ENCODE assay signal across 2 cellular contexts in the genomic region with DNA sequence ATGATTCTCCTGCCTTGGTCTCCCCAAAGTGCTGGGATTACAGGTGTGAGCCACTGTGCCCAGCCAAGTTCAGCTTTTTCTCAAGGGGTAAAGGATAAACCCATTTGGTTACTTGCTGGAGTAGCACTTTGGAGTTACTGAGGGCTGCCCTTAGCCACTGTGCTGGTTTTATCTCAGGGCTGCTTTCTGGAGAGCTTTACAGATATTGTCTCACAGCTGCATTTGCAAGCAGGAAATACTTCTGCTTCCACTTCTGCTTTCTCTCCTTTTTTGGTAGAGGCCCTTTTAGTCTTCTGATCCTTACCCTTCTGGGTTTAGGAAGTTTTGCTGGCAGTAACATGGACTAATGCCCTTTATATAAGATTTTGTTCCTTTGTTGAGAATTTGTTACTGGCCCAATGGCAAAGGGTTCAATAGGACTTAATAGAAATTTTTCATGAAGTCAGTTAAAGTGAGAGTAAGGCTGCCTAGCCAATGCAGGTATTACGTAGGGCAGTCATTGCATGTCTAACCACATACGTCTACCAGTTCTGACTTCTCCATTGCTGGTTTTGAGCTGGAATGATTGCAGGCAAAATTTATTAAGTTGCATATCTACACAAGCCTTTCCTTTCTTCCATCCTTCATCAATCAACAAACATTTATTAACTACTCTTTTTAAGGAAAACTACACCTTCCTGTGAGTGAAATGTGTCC.
TF ChIP-seq lines count a peak whose summit lies in the region.

No MANE protein-coding gene starts in this region.

TF ChIP-seq in HepG2, 621 proteins besides CTCF, POLR2A, EP300 and RAD21:
- no peak for TF ChIP-seq ZBTB8A (CRISPR knock-in tag; IDR thresholded peaks at IDR 0.05; ENCODE audit: borderline replicate concordance, low read depth)
- TF ChIP-seq, protein P1, sequence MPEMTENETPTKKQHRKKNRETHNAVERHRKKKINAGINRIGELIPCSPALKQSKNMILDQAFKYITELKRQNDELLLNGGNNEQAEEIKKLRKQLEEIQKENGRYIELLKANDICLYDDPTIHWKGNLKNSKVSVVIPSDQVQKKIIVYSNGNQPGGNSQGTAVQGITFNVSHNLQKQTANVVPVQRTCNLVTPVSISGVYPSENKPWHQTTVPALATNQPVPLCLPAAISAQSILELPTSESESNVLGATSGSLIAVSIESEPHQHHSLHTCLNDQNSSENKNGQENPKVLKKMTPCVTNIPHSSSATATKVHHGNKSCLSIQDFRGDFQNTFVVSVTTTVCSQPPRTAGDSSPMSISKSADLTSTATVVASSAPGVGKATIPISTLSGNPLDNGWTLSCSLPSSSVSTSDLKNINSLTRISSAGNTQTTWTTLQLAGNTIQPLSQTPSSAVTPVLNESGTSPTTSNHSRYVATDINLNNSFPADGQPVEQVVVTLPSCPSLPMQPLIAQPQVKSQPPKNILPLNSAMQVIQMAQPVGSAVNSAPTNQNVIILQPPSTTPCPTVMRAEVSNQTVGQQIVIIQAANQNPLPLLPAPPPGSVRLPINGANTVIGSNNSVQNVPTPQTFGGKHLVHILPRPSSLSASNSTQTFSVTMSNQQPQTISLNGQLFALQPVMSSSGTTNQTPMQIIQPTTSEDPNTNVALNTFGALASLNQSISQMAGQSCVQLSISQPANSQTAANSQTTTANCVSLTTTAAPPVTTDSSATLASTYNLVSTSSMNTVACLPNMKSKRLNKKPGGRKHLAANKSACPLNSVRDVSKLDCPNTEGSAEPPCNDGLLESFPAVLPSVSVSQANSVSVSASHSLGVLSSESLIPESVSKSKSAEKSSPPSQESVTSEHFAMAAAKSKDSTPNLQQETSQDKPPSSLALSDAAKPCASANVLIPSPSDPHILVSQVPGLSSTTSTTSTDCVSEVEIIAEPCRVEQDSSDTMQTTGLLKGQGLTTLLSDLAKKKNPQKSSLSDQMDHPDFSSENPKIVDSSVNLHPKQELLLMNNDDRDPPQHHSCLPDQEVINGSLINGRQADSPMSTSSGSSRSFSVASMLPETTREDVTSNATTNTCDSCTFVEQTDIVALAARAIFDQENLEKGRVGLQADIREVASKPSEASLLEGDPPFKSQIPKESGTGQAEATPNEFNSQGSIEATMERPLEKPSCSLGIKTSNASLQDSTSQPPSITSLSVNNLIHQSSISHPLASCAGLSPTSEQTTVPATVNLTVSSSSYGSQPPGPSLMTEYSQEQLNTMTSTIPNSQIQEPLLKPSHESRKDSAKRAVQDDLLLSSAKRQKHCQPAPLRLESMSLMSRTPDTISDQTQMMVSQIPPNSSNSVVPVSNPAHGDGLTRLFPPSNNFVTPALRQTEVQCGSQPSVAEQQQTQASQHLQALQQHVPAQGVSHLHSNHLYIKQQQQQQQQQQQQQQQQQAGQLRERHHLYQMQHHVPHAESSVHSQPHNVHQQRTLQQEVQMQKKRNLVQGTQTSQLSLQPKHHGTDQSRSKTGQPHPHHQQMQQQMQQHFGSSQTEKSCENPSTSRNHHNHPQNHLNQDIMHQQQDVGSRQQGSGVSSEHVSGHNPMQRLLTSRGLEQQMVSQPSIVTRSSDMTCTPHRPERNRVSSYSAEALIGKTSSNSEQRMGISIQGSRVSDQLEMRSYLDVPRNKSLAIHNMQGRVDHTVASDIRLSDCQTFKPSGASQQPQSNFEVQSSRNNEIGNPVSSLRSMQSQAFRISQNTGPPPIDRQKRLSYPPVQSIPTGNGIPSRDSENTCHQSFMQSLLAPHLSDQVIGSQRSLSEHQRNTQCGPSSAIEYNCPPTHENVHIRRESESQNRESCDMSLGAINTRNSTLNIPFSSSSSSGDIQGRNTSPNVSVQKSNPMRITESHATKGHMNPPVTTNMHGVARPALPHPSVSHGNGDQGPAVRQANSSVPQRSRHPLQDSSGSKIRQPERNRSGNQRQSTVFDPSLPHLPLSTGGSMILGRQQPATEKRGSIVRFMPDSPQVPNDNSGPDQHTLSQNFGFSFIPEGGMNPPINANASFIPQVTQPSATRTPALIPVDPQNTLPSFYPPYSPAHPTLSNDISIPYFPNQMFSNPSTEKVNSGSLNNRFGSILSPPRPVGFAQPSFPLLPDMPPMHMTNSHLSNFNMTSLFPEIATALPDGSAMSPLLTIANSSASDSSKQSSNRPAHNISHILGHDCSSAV (CRISPR knock-in tag; IDR thresholded peaks at IDR 0.05; ENCODE audit: borderline replicate concordance), result no peak
- no peak for TF ChIP-seq KDM5A (IDR thresholded peaks at IDR 0.05; ENCODE audit: borderline replicate concordance, low read length)
- TF ChIP-seq ZNF354B (CRISPR knock-in tag; IDR thresholded peaks at IDR 0.05), result no peak
- TF ChIP-seq, protein P2, sequence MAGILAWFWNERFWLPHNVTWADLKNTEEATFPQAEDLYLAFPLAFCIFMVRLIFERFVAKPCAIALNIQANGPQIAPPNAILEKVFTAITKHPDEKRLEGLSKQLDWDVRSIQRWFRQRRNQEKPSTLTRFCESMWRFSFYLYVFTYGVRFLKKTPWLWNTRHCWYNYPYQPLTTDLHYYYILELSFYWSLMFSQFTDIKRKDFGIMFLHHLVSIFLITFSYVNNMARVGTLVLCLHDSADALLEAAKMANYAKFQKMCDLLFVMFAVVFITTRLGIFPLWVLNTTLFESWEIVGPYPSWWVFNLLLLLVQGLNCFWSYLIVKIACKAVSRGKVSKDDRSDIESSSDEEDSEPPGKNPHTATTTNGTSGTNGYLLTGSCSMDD (CRISPR knock-in tag; IDR thresholded peaks at IDR 0.05), result no peak
- no peak for TF ChIP-seq ZNF747 (CRISPR knock-in tag; IDR thresholded peaks at IDR 0.05; ENCODE audit: borderline replicate concordance)
- TF ChIP-seq POGZ (CRISPR knock-in tag; IDR thresholded peaks at IDR 0.05), result no peak
- no peak for TF ChIP-seq HOXD1 (CRISPR knock-in tag; IDR thresholded peaks at IDR 0.05)

TF ChIP-seq in GM23338, 12 proteins besides CTCF, POLR2A, EP300 and RAD21:
- TF ChIP-seq, protein P3, sequence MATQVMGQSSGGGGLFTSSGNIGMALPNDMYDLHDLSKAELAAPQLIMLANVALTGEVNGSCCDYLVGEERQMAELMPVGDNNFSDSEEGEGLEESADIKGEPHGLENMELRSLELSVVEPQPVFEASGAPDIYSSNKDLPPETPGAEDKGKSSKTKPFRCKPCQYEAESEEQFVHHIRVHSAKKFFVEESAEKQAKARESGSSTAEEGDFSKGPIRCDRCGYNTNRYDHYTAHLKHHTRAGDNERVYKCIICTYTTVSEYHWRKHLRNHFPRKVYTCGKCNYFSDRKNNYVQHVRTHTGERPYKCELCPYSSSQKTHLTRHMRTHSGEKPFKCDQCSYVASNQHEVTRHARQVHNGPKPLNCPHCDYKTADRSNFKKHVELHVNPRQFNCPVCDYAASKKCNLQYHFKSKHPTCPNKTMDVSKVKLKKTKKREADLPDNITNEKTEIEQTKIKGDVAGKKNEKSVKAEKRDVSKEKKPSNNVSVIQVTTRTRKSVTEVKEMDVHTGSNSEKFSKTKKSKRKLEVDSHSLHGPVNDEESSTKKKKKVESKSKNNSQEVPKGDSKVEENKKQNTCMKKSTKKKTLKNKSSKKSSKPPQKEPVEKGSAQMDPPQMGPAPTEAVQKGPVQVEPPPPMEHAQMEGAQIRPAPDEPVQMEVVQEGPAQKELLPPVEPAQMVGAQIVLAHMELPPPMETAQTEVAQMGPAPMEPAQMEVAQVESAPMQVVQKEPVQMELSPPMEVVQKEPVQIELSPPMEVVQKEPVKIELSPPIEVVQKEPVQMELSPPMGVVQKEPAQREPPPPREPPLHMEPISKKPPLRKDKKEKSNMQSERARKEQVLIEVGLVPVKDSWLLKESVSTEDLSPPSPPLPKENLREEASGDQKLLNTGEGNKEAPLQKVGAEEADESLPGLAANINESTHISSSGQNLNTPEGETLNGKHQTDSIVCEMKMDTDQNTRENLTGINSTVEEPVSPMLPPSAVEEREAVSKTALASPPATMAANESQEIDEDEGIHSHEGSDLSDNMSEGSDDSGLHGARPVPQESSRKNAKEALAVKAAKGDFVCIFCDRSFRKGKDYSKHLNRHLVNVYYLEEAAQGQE (IDR thresholded peaks at IDR 0.05; ENCODE audit: unreplicated experiment), result no peak
- TF ChIP-seq, protein P4, sequence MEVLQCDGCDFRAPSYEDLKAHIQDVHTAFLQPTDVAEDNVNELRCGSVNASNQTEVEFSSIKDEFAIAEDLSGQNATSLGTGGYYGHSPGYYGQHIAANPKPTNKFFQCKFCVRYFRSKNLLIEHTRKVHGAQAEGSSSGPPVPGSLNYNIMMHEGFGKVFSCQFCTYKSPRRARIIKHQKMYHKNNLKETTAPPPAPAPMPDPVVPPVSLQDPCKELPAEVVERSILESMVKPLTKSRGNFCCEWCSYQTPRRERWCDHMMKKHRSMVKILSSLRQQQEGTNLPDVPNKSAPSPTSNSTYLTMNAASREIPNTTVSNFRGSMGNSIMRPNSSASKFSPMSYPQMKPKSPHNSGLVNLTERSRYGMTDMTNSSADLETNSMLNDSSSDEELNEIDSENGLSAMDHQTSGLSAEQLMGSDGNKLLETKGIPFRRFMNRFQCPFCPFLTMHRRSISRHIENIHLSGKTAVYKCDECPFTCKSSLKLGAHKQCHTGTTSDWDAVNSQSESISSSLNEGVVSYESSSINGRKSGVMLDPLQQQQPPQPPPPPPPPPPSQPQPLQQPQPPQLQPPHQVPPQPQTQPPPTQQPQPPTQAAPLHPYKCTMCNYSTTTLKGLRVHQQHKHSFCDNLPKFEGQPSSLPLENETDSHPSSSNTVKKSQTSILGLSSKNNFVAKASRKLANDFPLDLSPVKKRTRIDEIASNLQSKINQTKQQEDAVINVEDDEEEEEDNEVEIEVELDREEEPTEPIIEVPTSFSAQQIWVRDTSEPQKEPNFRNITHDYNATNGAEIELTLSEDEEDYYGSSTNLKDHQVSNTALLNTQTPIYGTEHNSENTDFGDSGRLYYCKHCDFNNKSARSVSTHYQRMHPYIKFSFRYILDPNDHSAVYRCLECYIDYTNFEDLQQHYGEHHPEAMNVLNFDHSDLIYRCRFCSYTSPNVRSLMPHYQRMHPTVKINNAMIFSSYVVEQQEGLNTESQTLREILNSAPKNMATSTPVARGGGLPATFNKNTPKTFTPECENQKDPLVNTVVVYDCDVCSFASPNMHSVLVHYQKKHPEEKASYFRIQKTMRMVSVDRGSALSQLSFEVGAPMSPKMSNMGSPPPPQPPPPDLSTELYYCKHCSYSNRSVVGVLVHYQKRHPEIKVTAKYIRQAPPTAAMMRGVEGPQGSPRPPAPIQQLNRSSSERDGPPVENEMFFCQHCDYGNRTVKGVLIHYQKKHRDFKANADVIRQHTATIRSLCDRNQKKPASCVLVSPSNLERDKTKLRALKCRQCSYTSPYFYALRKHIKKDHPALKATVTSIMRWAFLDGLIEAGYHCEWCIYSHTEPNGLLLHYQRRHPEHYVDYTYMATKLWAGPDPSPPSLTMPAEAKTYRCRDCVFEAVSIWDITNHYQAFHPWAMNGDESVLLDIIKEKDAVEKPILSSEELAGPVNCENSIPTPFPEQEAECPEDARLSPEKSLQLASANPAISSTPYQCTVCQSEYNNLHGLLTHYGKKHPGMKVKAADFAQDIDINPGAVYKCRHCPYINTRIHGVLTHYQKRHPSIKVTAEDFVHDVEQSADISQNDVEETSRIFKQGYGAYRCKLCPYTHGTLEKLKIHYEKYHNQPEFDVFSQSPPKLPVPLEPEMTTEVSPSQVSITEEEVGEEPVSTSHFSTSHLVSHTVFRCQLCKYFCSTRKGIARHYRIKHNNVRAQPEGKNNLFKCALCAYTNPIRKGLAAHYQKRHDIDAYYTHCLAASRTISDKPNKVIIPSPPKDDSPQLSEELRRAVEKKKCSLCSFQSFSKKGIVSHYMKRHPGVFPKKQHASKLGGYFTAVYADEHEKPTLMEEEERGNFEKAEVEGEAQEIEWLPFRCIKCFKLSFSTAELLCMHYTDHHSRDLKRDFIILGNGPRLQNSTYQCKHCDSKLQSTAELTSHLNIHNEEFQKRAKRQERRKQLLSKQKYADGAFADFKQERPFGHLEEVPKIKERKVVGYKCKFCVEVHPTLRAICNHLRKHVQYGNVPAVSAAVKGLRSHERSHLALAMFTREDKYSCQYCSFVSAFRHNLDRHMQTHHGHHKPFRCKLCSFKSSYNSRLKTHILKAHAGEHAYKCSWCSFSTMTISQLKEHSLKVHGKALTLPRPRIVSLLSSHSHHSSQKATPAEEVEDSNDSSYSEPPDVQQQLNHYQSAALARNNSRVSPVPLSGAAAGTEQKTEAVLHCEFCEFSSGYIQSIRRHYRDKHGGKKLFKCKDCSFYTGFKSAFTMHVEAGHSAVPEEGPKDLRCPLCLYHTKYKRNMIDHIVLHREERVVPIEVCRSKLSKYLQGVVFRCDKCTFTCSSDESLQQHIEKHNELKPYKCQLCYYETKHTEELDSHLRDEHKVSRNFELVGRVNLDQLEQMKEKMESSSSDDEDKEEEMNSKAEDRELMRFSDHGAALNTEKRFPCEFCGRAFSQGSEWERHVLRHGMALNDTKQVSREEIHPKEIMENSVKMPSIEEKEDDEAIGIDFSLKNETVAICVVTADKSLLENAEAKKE (CRISPR knock-in tag; IDR thresholded peaks at IDR 0.05), result no peak
- TF ChIP-seq EZH2 (IDR thresholded peaks at IDR 0.05; ENCODE audit: low read depth, unreplicated experiment), result no peak
- TF ChIP-seq STAT1 (IDR thresholded peaks at IDR 0.05; ENCODE audit: unreplicated experiment), result no peak
- TF ChIP-seq CREB1 (CRISPR knock-in tag; IDR thresholded peaks at IDR 0.05; ENCODE audit: low read depth), result no peak
- TF ChIP-seq, protein P5, sequence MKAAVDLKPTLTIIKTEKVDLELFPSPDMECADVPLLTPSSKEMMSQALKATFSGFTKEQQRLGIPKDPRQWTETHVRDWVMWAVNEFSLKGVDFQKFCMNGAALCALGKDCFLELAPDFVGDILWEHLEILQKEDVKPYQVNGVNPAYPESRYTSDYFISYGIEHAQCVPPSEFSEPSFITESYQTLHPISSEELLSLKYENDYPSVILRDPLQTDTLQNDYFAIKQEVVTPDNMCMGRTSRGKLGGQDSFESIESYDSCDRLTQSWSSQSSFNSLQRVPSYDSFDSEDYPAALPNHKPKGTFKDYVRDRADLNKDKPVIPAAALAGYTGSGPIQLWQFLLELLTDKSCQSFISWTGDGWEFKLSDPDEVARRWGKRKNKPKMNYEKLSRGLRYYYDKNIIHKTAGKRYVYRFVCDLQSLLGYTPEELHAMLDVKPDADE (IDR thresholded peaks at IDR 0.05), result no peak
- no peak for TF ChIP-seq POLR2AphosphoS5 (IDR thresholded peaks at IDR 0.05; ENCODE audit: low read depth)
- TF ChIP-seq EZH2phosphoT487 (IDR thresholded peaks at IDR 0.05; ENCODE audit: unreplicated experiment), result no peak
- no peak for TF ChIP-seq ZNF114 (CRISPR knock-in tag; IDR thresholded peaks at IDR 0.05)
- TF ChIP-seq JUNB (IDR thresholded peaks at IDR 0.05; ENCODE audit: unreplicated experiment), result no peak
- no peak for TF ChIP-seq NANOG (IDR thresholded peaks at IDR 0.05; ENCODE audit: borderline replicate concordance)
- TF ChIP-seq ZNF331 (CRISPR knock-in tag; IDR thresholded peaks at IDR 0.05; ENCODE audit: low read depth), result no peak
